ENCODE assay signal across 8 cellular contexts in the genomic region with DNA sequence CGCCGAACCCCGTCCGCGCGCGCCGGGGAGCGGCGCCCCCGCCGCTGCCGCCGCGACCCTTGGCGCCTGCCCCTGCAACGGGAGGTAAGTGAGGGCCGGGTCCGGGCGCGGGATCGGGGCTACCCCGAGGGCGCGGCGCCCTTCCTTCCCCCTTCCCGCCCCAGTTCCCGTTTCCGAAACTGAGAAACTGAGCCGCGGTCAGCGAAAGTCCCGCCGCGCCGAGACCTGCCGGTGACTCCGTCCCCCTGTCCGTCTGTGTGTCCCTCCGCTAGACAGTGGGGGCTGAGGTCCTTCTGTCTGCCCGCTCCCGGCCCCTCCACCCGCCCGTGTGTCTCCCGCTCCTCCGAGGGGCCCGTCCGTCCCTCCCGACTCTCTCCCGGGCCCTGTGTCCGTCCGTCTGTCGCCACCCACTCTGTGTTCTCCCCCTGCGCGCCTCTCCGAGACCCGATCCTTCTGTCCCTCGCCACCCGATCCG. TPM values are rescaled to one million over a fixed set of nuclear protein-coding genes. Genes with fewer than 3 reads are reported as not detected.
DNase-seq lines count a peak whose midpoint lies in the region; ATAC-seq and TF ChIP-seq lines count a peak whose summit lies in the region.

No MANE protein-coding gene starts in this region.

- peak overlapping the region; percentile 96 for H3K18ac ChIP-seq in neuronal stem cell (ENCODE audit: low read length)

- no peak overlapping the region for H2AFZ ChIP-seq in SU-DHL-6 (ENCODE audit: low read depth, low read length, severe bottlenecking)
- H2AFZ ChIP-seq in neuronal stem cell (ENCODE audit: low read length), result peak overlapping the region; percentile 95

- TF ChIP-seq CTCF in SU-DHL-6 (IDR thresholded peaks at IDR 0.05; ENCODE audit: insufficient read depth, low read length, poor library complexity, severe bottlenecking), result no peak
- TF ChIP-seq CTCF in epithelial cell of esophagus (IDR thresholded peaks at IDR 0.05; ENCODE audit: insufficient read depth, low read depth, low read length, missing control alignments), result no peak

- no peaks in the 10 kb centered on the region for H3K9me2 ChIP-seq in SU-DHL-6 (replicated peaks; ENCODE audit: insufficient read depth, low read length)

- H3K27me3 ChIP-seq in SU-DHL-6 (ENCODE audit: low read length), result no peaks in the 10 kb centered on the region
- H3K27me3 ChIP-seq in neuronal stem cell (ENCODE audit: control insufficient read depth in 3 of 3, insufficient read depth in 3 of 3, low read depth in 1 of 3, low read length in 3 of 3), result peaks cover 0 to 81% (median 22%) of the 10 kb centered on the region in 3 experiments

- WGBS in neuronal stem cell (ENCODE audit: extremely low coverage in 2 of 2, insufficient read length in 2 of 2, insufficient replicate concordance in 1 of 2), 2 donors, result no CpG with 5 or more reads among the region's 60 CpGs

- no peak overlapping the region for H2BK120ac ChIP-seq in neuronal stem cell (ENCODE audit: low read depth, low read length)

- peak overlapping the region; percentile 64 for H3K14ac ChIP-seq in neuronal stem cell (ENCODE audit: low read length)

- H3K4ac ChIP-seq in neuronal stem cell (ENCODE audit: low read length), result no peak overlapping the region

- no peak overlapping the region for H4K8ac ChIP-seq in neuronal stem cell (ENCODE audit: low read depth, low read length)

- H3K4me1 ChIP-seq in neuronal stem cell (ENCODE audit: control insufficient read depth in 2 of 2, insufficient read depth in 1 of 2, low read depth in 1 of 2, low read length in 2 of 2), result peaks cover 9 to 32% of the 10 kb centered on the region in 2 donors

- peaks cover 51% of the 10 kb centered on the region for H3K79me2 ChIP-seq in SU-DHL-6 (ENCODE audit: insufficient read depth, low read length)

- DNase-seq in NOMO-1 treated with DMSO at 0.1 percent for 48 hours (lab: John Stamatoyannopoulos, UW; ENCODE audit: unreplicated experiment), result peak; percentile 6
- DNase-seq in NOMO-1 (lab: John Stamatoyannopoulos, UW; ENCODE audit: unreplicated experiment in 2 of 2), result no peak
- no peak for DNase-seq in epithelial cell of esophagus (ENCODE audit: low read depth)
- DNase-seq in neuronal stem cell (ENCODE audit: low spot score), result no peak
- DNase-seq in HuH-7.5 (ENCODE audit: low spot score), result no peak
- DNase-seq in DMS79 (lab: John Stamatoyannopoulos, UW), result no peak

- no peak overlapping the region for H4K91ac ChIP-seq in neuronal stem cell (ENCODE audit: low read depth, low read length, poor library complexity)

- no peak overlapping the region for H2BK12ac ChIP-seq in neuronal stem cell (ENCODE audit: low read length)

- no peaks in the 10 kb centered on the region for H3K36me3 ChIP-seq in SU-DHL-6 (ENCODE audit: low read length)
- H3K36me3 ChIP-seq in neuronal stem cell (replicated peaks in 1 of 2; ENCODE audit: control insufficient read depth in 2 of 2, insufficient read depth in 2 of 2, low read length in 2 of 2), result no peaks in the 10 kb centered on the region

- peaks cover 42% of the 10 kb centered on the region for H3F3A ChIP-seq in SU-DHL-6 (ENCODE audit: insufficient read depth)

- H4K20me1 ChIP-seq in SU-DHL-6 (ENCODE audit: low read depth, low read length), result peaks cover 3% of the 10 kb centered on the region; the same call in 1 of the 2 replicates

- H3K27ac ChIP-seq in SU-DHL-6 (ENCODE audit: low read depth, low read length), result peak overlapping the region; percentile 94
- H3K27ac ChIP-seq in neuronal stem cell (replicated peaks; ENCODE audit: low read length), result no peak overlapping the region

- H3K4me2 ChIP-seq in SU-DHL-6 (ENCODE audit: low read depth, low read length, poor library complexity, severe bottlenecking) (peak overlapping the region; percentile 95), neuronal stem cell (ENCODE audit: insufficient read depth, low read length, poor library complexity, severe bottlenecking) (peak overlapping the region; percentile 87)

- H3K9ac ChIP-seq in SU-DHL-6 (ENCODE audit: low read length) (peak overlapping the region; percentile 98), neuronal stem cell (ENCODE audit: low read depth, low read length, poor library complexity) (peak overlapping the region; percentile 75)

- H2BK5ac ChIP-seq in neuronal stem cell (ENCODE audit: low read length), result no peak overlapping the region

- peak overlapping the region; percentile 56 for H2BK15ac ChIP-seq in neuronal stem cell (ENCODE audit: low read length)

- H3K79me1 ChIP-seq in neuronal stem cell (ENCODE audit: low read depth, low read length), result peaks cover 1% of the 10 kb centered on the region

- H3K4me3 ChIP-seq in SU-DHL-6 (ENCODE audit: insufficient read depth, low read length, poor library complexity, severe bottlenecking) (peak overlapping the region; percentile 96), epithelial cell of esophagus (ENCODE audit: low read length) (peak overlapping the region; percentile 90), neuronal stem cell (ENCODE audit: low read length in 2 of 2) (peak overlapping the region; percentile 45 to 87)

- peak overlapping the region; percentile 77 for H3K23ac ChIP-seq in neuronal stem cell (ENCODE audit: low read depth, low read length, poor library complexity)

- H2AK5ac ChIP-seq in neuronal stem cell (ENCODE audit: low read depth, low read length), result peak overlapping the region; percentile 26

- no peaks in the 10 kb centered on the region for H3K9me3 ChIP-seq in SU-DHL-6 (ENCODE audit: insufficient read depth, low read length)
- H3K9me3 ChIP-seq in neuronal stem cell (replicated peaks in 1 of 2; ENCODE audit: control insufficient read depth in 2 of 2, insufficient read depth in 1 of 2, low read depth in 1 of 2, low read length in 2 of 2), result no peaks in the 10 kb centered on the region

- peak; percentile 2 for ATAC-seq in HG02884 (IDR thresholded peaks at IDR 0.05; ENCODE audit: unreplicated experiment)

RNA-seq across cellular contexts. Expression of gene PRKCD, which starts 0.4 kb away (rescaled TPM):
- 7.8 TPM for polyA plus RNA-seq in neuronal stem cell (2013, experiment 1 of 2)
- polyA plus RNA-seq in neuronal stem cell (2013, experiment 2 of 2), result 7.9 TPM

RNA-seq across cellular contexts. Expression of gene RFT1, which starts 31.1 kb away (rescaled TPM):
- 9.3 TPM for polyA plus RNA-seq in neuronal stem cell (2013, experiment 1 of 2)
- 9.6 TPM for polyA plus RNA-seq in neuronal stem cell (2013, experiment 2 of 2)
